Comparison of ENCODE assay signal across 9 cellular contexts in genomic region chr6:139762587-139763031, GRCh38.
DNase-seq lines count a peak whose midpoint lies in the region; ATAC-seq and TF ChIP-seq lines count a peak whose summit lies in the region.
"Had no signal": no experiment of that assay in that cellular context is flagged by ENCODE, and none has a peak within 500 bp of the region (broad histone marks: within the 10 kb centered on the region; RNA-seq: fewer than 3 reads in every experiment).

No MANE protein-coding gene starts in this region.

- H3K4me2 ChIP-seq in HCT116 (ENCODE audit: low read length), result peak overlapping the region; percentile 37

- TF ChIP-seq POLR2A in HCT116 (IDR thresholded peaks at IDR 0.05; ENCODE audit: borderline replicate concordance, extremely low read depth, insufficient read depth, insufficient read length), result no peak

- H3K36me3 ChIP-seq in ACC112 (ENCODE audit: insufficient read depth, low read length), result no peaks in the 10 kb centered on the region
- H3K36me3 ChIP-seq in HCT116 (ENCODE audit: control insufficient read depth in 1 of 2, insufficient read depth in 2 of 2, low read length in 2 of 2), result no peaks in the 10 kb centered on the region

- RAD21 ChIA-PET in HCT116 (lab: Charles Lee; ENCODE audit: low non-redundant PET in 1 of 2, low total read pairs in 2 of 2, uncharacterized antibody in 2 of 2, unreplicated experiment in 2 of 2), result interaction anchor here in 1 of 2 experiments (0.6 kb wide), 1 partner anchor 387 kb away, joined by 3 read pairs; no protein-coding TSS in a partner anchor

- no peaks in the 10 kb centered on the region for H3K27me3 ChIP-seq in ACC112 (ENCODE audit: insufficient read depth, low read length)
- H3K27me3 ChIP-seq in HCT116 (ENCODE audit: insufficient read depth, low read length), result no peaks in the 10 kb centered on the region

- no peak for TF ChIP-seq RAD21 in HCT116 (IDR thresholded peaks at IDR 0.05; ENCODE audit: low read depth)

- H3K4me3 ChIP-seq in ACC112 (ENCODE audit: low read depth, low read length), result no peak overlapping the region
- no peak overlapping the region for H3K4me3 ChIP-seq in HCT116 (replicated peaks in 1 of 2; ENCODE audit: low read depth in 1 of 2, low read length in 2 of 2)

- no peak for TF ChIP-seq CTCF in HCT116 (IDR thresholded peaks at IDR 0.05 in 2 of 3, conservative IDR thresholded peaks at IDR 0.05 in 1 of 3; ENCODE audit: borderline replicate concordance in 1 of 3, insufficient read depth in 1 of 3, low read depth in 2 of 3, low read length in 2 of 3)

- H3K9me2 ChIP-seq in HCT116 (ENCODE audit: insufficient read depth), result no peaks in the 10 kb centered on the region

- H3K9me3 Mint-ChIP-seq in stimulated activated naive CD8-positive, alpha-beta T cell treated with anti-CD3 and anti-CD28 coated beads, Interleukin-15, amount 100 ng/mL, for 72 hours, result no peaks in the 10 kb centered on the region

- H2AFZ ChIP-seq in ACC112 (ENCODE audit: low read length, unreplicated experiment) (no peak overlapping the region), HCT116 (ENCODE audit: low read depth, low read length, poor library complexity, severe bottlenecking) (peak overlapping the region; percentile 77)

- H3K27ac Mint-ChIP-seq in stimulated activated naive CD8-positive, alpha-beta T cell treated with anti-CD3 and anti-CD28 coated beads, Interleukin-15, amount 100 ng/mL, for 72 hours, result no peak overlapping the region
- no peak overlapping the region for H3K27ac Mint-ChIP-seq in T-helper 17 cell

- H3K9ac ChIP-seq in HCT116 (ENCODE audit: low read length), result no peak overlapping the region

- H3K4me1 ChIP-seq in ACC112 (ENCODE audit: control insufficient read depth, insufficient read depth, low read length, unreplicated experiment) (peaks cover 55% of the 10 kb centered on the region), HCT116 (ENCODE audit: control insufficient read depth in 1 of 2, insufficient read depth in 2 of 2, low read length in 2 of 2) (peaks cover 22 to 46% of the 10 kb centered on the region in 2 experiments)

- H4K20me1 ChIP-seq in HCT116 (ENCODE audit: insufficient read depth), result no peaks in the 10 kb centered on the region

- POLR2A ChIA-PET in HCT116 (lab: Charles Lee), result no interaction called here

- DNase-seq in HCT116 (ENCODE audit: low read depth, low spot score) (no peak), NOMO-1 (lab: John Stamatoyannopoulos, UW; ENCODE audit: unreplicated experiment in 2 of 2) (peak; percentile 30 to 41), left kidney (ENCODE audit: low read depth, low spot score) (peak; percentile 57), AG08396 (ENCODE audit: low spot score) (no peak), T-helper 17 cell (no peak)
- no peak for DNase-seq in stimulated activated naive CD8-positive, alpha-beta T cell treated with anti-CD3 and anti-CD28 coated beads, Interleukin-15, amount 100 ng/mL, for 72 hours
- DNase-seq: midbrain had no signal

- ATAC-seq in HCT116 (no peak), T-helper 17 cell (no peak), GM18909 (IDR thresholded peaks at IDR 0.05; ENCODE audit: poor library complexity, unreplicated experiment) (no peak)
- ATAC-seq in stimulated activated naive CD8-positive, alpha-beta T cell treated with anti-CD3 and anti-CD28 coated beads, Interleukin-15, amount 100 ng/mL, for 72 hours, result no peak

- H3K4me1 Mint-ChIP-seq in stimulated activated naive CD8-positive, alpha-beta T cell treated with anti-CD3 and anti-CD28 coated beads, Interleukin-15, amount 100 ng/mL, for 72 hours, result peaks cover 32% of the 10 kb centered on the region
- peaks cover 6% of the 10 kb centered on the region for H3K4me1 Mint-ChIP-seq in T-helper 17 cell

- CTCF ChIA-PET in HCT116 (lab: Charles Lee), result no interaction called here

- intact Hi-C loops in HCT116 (cut with micrococcal nuclease), result no loop called here

- no TSS peak for BruUV-seq in HCT116 (replicated peaks; lab: Mats Ljungman, UMichigan)

- peak overlapping the region; percentile 85 for H3K27ac ChIP-seq in ACC112 (ENCODE audit: low read depth, low read length)
- H3K27ac ChIP-seq in HCT116 (ENCODE audit: low read depth, low read length), result no peak overlapping the region

- no peaks in the 10 kb centered on the region for H3K9me3 ChIP-seq in HCT116 (ENCODE audit: control insufficient read depth in 1 of 2, insufficient read depth in 1 of 2, low read depth in 1 of 2, low read length in 2 of 2)
- H3K9me3 ChIP-seq in T-helper 17 cell (ENCODE audit: control insufficient read depth, low read length, poor library complexity, severe bottlenecking), result no peaks in the 10 kb centered on the region

- H3K4me3 Mint-ChIP-seq in stimulated activated naive CD8-positive, alpha-beta T cell treated with anti-CD3 and anti-CD28 coated beads, Interleukin-15, amount 100 ng/mL, for 72 hours, result no peak overlapping the region
- no peak overlapping the region for H3K4me3 Mint-ChIP-seq in T-helper 17 cell

- H3K27me3 Mint-ChIP-seq in stimulated activated naive CD8-positive, alpha-beta T cell treated with anti-CD3 and anti-CD28 coated beads, Interleukin-15, amount 100 ng/mL, for 72 hours, result no peaks in the 10 kb centered on the region
- H3K27me3 Mint-ChIP-seq in T-helper 17 cell, result no peaks in the 10 kb centered on the region

- H3K79me2 ChIP-seq in ACC112 (ENCODE audit: control insufficient read depth, insufficient read depth, low read length, unreplicated experiment) (no peaks in the 10 kb centered on the region), HCT116 (ENCODE audit: insufficient read depth, low read length) (no peaks in the 10 kb centered on the region)

- H3K36me3 Mint-ChIP-seq in T-helper 17 cell (ENCODE audit: low read depth), result no peaks in the 10 kb centered on the region

TF ChIP-seq in HCT116, 20 proteins besides CTCF, POLR2A, EP300 and RAD21:
- TF ChIP-seq MAX (IDR thresholded peaks at IDR 0.05) (no peak), EZH2 (IDR thresholded peaks at IDR 0.05) (no peak), CBX3 (IDR thresholded peaks at IDR 0.05; ENCODE audit: low read depth) (no peak), ATF3 (IDR thresholded peaks at IDR 0.05) (0 out of 2 replicates have a peak, but pooled peaks have one; percentile 18)

Comparison
In these comparisons a context has a peak if more than half of its experiments do, and no peak if none do; other contexts are left out.
1. DNase-seq: peak in NOMO-1 (2 of 2) and left kidney (single experiment); none in HCT116 (single experiment), AG08396 (single experiment), stimulated activated naive CD8-positive, alpha-beta T cell treated with anti-CD3 and anti-CD28 coated beads, Interleukin-15, amount 100 ng/mL, for 72 hours (0 of 2) and T-helper 17 cell (0 of 3).